12 cellular contexts compared by ENCODE assay signal in genomic region chr1:77757066-77757584, GRCh38. TPM values are rescaled to one million over a fixed set of nuclear protein-coding genes. Genes with fewer than 3 reads are reported as not detected.
DNase-seq lines count a peak whose midpoint lies in the region; ATAC-seq, FAIRE-seq and TF ChIP-seq lines count a peak whose summit lies in the region.
"Had no signal": no experiment of that assay in that cellular context is flagged by ENCODE, and none has a peak within 500 bp of the region (broad histone marks: within the 10 kb centered on the region; RNA-seq: fewer than 3 reads in every experiment).

No MANE protein-coding gene starts in this region.

- peak overlapping the region; percentile 88 for H3K4me2 ChIP-seq in A549
- peak overlapping the region; percentile 74; the same call in 1 of the 2 replicates for H3K4me2 ChIP-seq in HCT116 (ENCODE audit: low read length)

- H3K4me1 Mint-ChIP-seq in activated naive CD8-positive, alpha-beta T cell treated with anti-CD3 and anti-CD28 coated beads, Interleukin-2, amount 50 U/mL, for 24 hours: peaks cover 51% of the 10 kb centered on the region

- DNase-seq in A549 (ENCODE audit: low read depth in 1 of 2, low spot score in 1 of 2) (no peak), HCT116 (ENCODE audit: low read depth, low spot score) (no peak), NCI-H1417 treated with DMSO at 0.1 percent for 48 hours (lab: John Stamatoyannopoulos, UW) (no peak), esophagus squamous epithelium (lab: John Stamatoyannopoulos, UW) (no peak), left cardiac atrium (no peak)
- DNase-seq in activated naive CD8-positive, alpha-beta T cell treated with anti-CD3 and anti-CD28 coated beads, Interleukin-2, amount 50 U/mL, for 24 hours: no peak
- DNase-seq: activated CD4-positive, alpha-beta memory T cell treated with anti-CD3 and anti-CD28 coated beads, Interleukin-2, amount 10 ng/mL, durations not matched to agents 7 days and 5 days had no signal

- H3K36me3 Mint-ChIP-seq in activated naive CD8-positive, alpha-beta T cell treated with anti-CD3 and anti-CD28 coated beads, Interleukin-2, amount 50 U/mL, for 24 hours (ENCODE audit: low read depth): no peaks in the 10 kb centered on the region
- H3K36me3 Mint-ChIP-seq: stimulated activated memory B cell treated with anti-CD40 and anti-IgM and Interleukin-4, amounts not matched to agents 10 μg/mL and 1 μg/mL and 100 μg/mL, for 72 hours had no signal

- H2AFZ ChIP-seq in HCT116 (ENCODE audit: low read depth, low read length, poor library complexity, severe bottlenecking): no peak overlapping the region

- H3K36me3 ChIP-seq in HCT116 (ENCODE audit: control insufficient read depth in 1 of 2, insufficient read depth in 2 of 2, low read length in 2 of 2) (no peaks in the 10 kb centered on the region), muscle layer of duodenum (ENCODE audit: control insufficient read depth in 1 of 2, insufficient read depth in 2 of 2, low read length in 2 of 2) (no peaks in the 10 kb centered on the region), esophagus squamous epithelium (no peaks in the 10 kb centered on the region)

- RAD21 ChIA-PET in HCT116 (lab: Charles Lee; ENCODE audit: low non-redundant PET in 1 of 2, low total read pairs in 2 of 2, uncharacterized antibody in 2 of 2, unreplicated experiment in 2 of 2): no interaction called here

- no peak overlapping the region for H3K4me3 ChIP-seq in A549
- no peak overlapping the region for H3K4me3 ChIP-seq in HCT116 (replicated peaks in 1 of 2; ENCODE audit: low read depth in 1 of 2, low read length in 2 of 2)
- no peak overlapping the region for H3K4me3 ChIP-seq in muscle layer of duodenum (ENCODE audit: low read depth in 1 of 2, low read length in 2 of 2)
- H3K4me3 ChIP-seq in esophagus squamous epithelium: peak overlapping the region in 1 of 4 donors; percentile 85
- H3K4me3 ChIP-seq: lung had no signal

- WGBS in A549 (ENCODE audit: missing lambda C conversion rate): 77% methylated on average over 1 of the region's 1 CpG
- WGBS in esophagus squamous epithelium, 2 donors: 21 to 42% methylated on average over 1 of the region's 1 CpG

- no peak overlapping the region for H3K9ac ChIP-seq in HCT116 (ENCODE audit: low read length)

- no peaks in the 10 kb centered on the region for H3K27me3 Mint-ChIP-seq in activated naive CD8-positive, alpha-beta T cell treated with anti-CD3 and anti-CD28 coated beads, Interleukin-2, amount 50 U/mL, for 24 hours
- H3K27me3 Mint-ChIP-seq: activated CD4-positive, alpha-beta memory T cell treated with anti-CD3 and anti-CD28 coated beads, Interleukin-2, amount 10 ng/mL, durations not matched to agents 7 days and 5 days; stimulated activated memory B cell treated with anti-CD40 and anti-IgM and Interleukin-4, amounts not matched to agents 10 μg/mL and 1 μg/mL and 100 μg/mL, for 72 hours had no signal

- no TSS peak for BruUV-seq in HCT116 (replicated peaks; lab: Mats Ljungman, UMichigan)

- peak overlapping the region; percentile 91 for H3K4me3 Mint-ChIP-seq in activated naive CD8-positive, alpha-beta T cell treated with anti-CD3 and anti-CD28 coated beads, Interleukin-2, amount 50 U/mL, for 24 hours
- H3K4me3 Mint-ChIP-seq: stimulated activated memory B cell treated with anti-CD40 and anti-IgM and Interleukin-4, amounts not matched to agents 10 μg/mL and 1 μg/mL and 100 μg/mL, for 72 hours had no signal

- no peaks in the 10 kb centered on the region for H3K9me2 ChIP-seq in HCT116 (ENCODE audit: insufficient read depth)

- intact Hi-C loops in HCT116 (cut with micrococcal nuclease) (no loop called here), esophagus squamous epithelium (cut with DNase I) (no loop called here), left cardiac atrium (cut with DNase I) (no loop called here)

- no peaks in the 10 kb centered on the region for H3K9me3 Mint-ChIP-seq in activated naive CD8-positive, alpha-beta T cell treated with anti-CD3 and anti-CD28 coated beads, Interleukin-2, amount 50 U/mL, for 24 hours
- H3K9me3 Mint-ChIP-seq: activated CD4-positive, alpha-beta memory T cell treated with anti-CD3 and anti-CD28 coated beads, Interleukin-2, amount 10 ng/mL, durations not matched to agents 7 days and 5 days; stimulated activated memory B cell treated with anti-CD40 and anti-IgM and Interleukin-4, amounts not matched to agents 10 μg/mL and 1 μg/mL and 100 μg/mL, for 72 hours had no signal

- no peaks in the 10 kb centered on the region for H3K27me3 ChIP-seq in HCT116 (ENCODE audit: insufficient read depth, low read length)
- no peaks in the 10 kb centered on the region for H3K27me3 ChIP-seq in muscle layer of duodenum (ENCODE audit: low read depth, low read length)
- no peaks in the 10 kb centered on the region for H3K27me3 ChIP-seq in esophagus squamous epithelium

- TF ChIP-seq CTCF in A549 (IDR thresholded peaks at IDR 0.05) (no peak), HCT116 (IDR thresholded peaks at IDR 0.05 in 2 of 3, conservative IDR thresholded peaks at IDR 0.05 in 1 of 3; ENCODE audit: borderline replicate concordance in 1 of 3, insufficient read depth in 1 of 3, low read depth in 2 of 3, low read length in 2 of 3) (no peak), esophagus squamous epithelium (IDR thresholded peaks at IDR 0.05) (no peak)

- no peak overlapping the region for H3K27ac ChIP-seq in A549
- H3K27ac ChIP-seq in HCT116 (ENCODE audit: low read depth, low read length): no peak overlapping the region
- peak overlapping the region; percentile 10 for H3K27ac ChIP-seq in muscle layer of duodenum (ENCODE audit: low read length)
- peak overlapping the region in 2 of 4 donors; percentile 23 to 89 for H3K27ac ChIP-seq in esophagus squamous epithelium

- FAIRE-seq in A549 (lab: Jason Lieb, UNC): no peak
- FAIRE-seq: frontal cortex had no signal

- POLR2A ChIA-PET in A549 (lab: Yijun Ruan, JAX): interaction anchor here (0.9 kb wide), 1 partner anchor 22 kb away, joined by 8 read pairs; the partner anchor contains the start of gene MIGA1
- POLR2A ChIA-PET in HCT116 (lab: Charles Lee): interaction anchor here (0.6 to 1.0 kb wide), 2 partner anchors 22 to 52 kb away, joined by 3 to 4 read pairs; partner anchors contain the start of gene MIGA1

- no peak for TF ChIP-seq EP300 in A549 (IDR thresholded peaks at IDR 0.05)

- H3K79me2 ChIP-seq in HCT116 (ENCODE audit: insufficient read depth, low read length): peaks cover 74% of the 10 kb centered on the region

- CTCF ChIA-PET in A549 (lab: Yijun Ruan, JAX) (no interaction called here), HCT116 (lab: Charles Lee) (no interaction called here)

- no peak for TF ChIP-seq POLR2A in A549 (IDR thresholded peaks at IDR 0.05; ENCODE audit: low read length)
- TF ChIP-seq POLR2A in HCT116 (IDR thresholded peaks at IDR 0.05; ENCODE audit: borderline replicate concordance, extremely low read depth, insufficient read depth, insufficient read length): no peak
- TF ChIP-seq POLR2A in esophagus squamous epithelium (IDR thresholded peaks at IDR 0.05): no peak

- no peaks in the 10 kb centered on the region for H4K20me1 ChIP-seq in HCT116 (ENCODE audit: insufficient read depth)

- TF ChIP-seq RAD21 in A549 (conservative IDR thresholded peaks at IDR 0.05 in 1 of 2, IDR thresholded peaks at IDR 0.05 in 1 of 2) (no peak), HCT116 (IDR thresholded peaks at IDR 0.05; ENCODE audit: low read depth) (no peak)

- H3K4me1 ChIP-seq in A549 (peaks cover 23% of the 10 kb centered on the region), HCT116 (ENCODE audit: control insufficient read depth in 1 of 2, insufficient read depth in 2 of 2, low read length in 2 of 2) (peaks cover 6 to 19% of the 10 kb centered on the region in 2 experiments), muscle layer of duodenum (ENCODE audit: control insufficient read depth in 1 of 2, insufficient read depth in 2 of 2, low read length in 2 of 2) (peaks cover 0 to 19% of the 10 kb centered on the region in 2 donors), esophagus squamous epithelium (peaks cover 8 to 56% (median 13%) of the 10 kb centered on the region in 3 donors)

- no peaks in the 10 kb centered on the region for H3K9me3 ChIP-seq in A549
- H3K9me3 ChIP-seq in HCT116 (ENCODE audit: control insufficient read depth in 1 of 2, insufficient read depth in 1 of 2, low read depth in 1 of 2, low read length in 2 of 2): no peaks in the 10 kb centered on the region
- H3K9me3 ChIP-seq in muscle layer of duodenum (ENCODE audit: control insufficient read depth in 1 of 2, low read length in 2 of 2): no peaks in the 10 kb centered on the region
- no peaks in the 10 kb centered on the region for H3K9me3 ChIP-seq in esophagus squamous epithelium

- ATAC-seq in A549 (no peak), HCT116 (no peak), HG03039 (IDR thresholded peaks at IDR 0.05; ENCODE audit: unreplicated experiment) (no peak), left cardiac atrium (no peak)
- ATAC-seq in activated naive CD8-positive, alpha-beta T cell treated with anti-CD3 and anti-CD28 coated beads, Interleukin-2, amount 50 U/mL, for 24 hours: no peak
- ATAC-seq: stimulated activated memory B cell treated with anti-CD40 and anti-IgM and Interleukin-4, amounts not matched to agents 10 μg/mL and 1 μg/mL and 100 μg/mL, for 72 hours had no signal

- H3K27ac Mint-ChIP-seq in activated naive CD8-positive, alpha-beta T cell treated with anti-CD3 and anti-CD28 coated beads, Interleukin-2, amount 50 U/mL, for 24 hours: peak overlapping the region; percentile 1
- H3K27ac Mint-ChIP-seq: activated CD4-positive, alpha-beta memory T cell treated with anti-CD3 and anti-CD28 coated beads, Interleukin-2, amount 10 ng/mL, durations not matched to agents 7 days and 5 days had no signal

TF ChIP-seq in A549, 52 proteins besides CTCF, POLR2A, EP300 and RAD21 (continues in another document):
- TF ChIP-seq CEBPB (IDR thresholded peaks at IDR 0.05): no peak

RNA-seq across cellular contexts. Expression of gene USP33, which starts 2.5 kb away (rescaled TPM):
- polyA plus RNA-seq in A549 (2011; rRNA removed) (45.5 and 49.5 TPM in 2 replicates), A549 (2017; fragmentation: RNase III; extraction: RNeasy Plus Mini Kit Qiagen cat#74134 plus additional on column Dnase treatment) (22.0 to 22.9 TPM (median 22.1 TPM) in 3 replicates)
- 9.1 and 10.9 TPM in 2 replicates for polyA plus RNA-seq in A549 (2012; cell fraction: cytosol; rRNA removed)
- 9.5 and 17.4 TPM in 2 replicates for polyA plus RNA-seq in A549 (2012; cell fraction: nucleus; rRNA removed)
- polyA minus RNA-seq in A549 (2011; rRNA and poly(A)+ RNA removed): 13.8 and 14.4 TPM in 2 replicates
- total RNA-seq in HCT116 (2021; ENCODE audit: unreplicated experiment) (46.1 TPM), esophagus squamous epithelium (10 to 100 TPM; 20.2 to 61.6 (median 34.3) TPM), left cardiac atrium (10 to 100 TPM; 32.5 to 36.1 TPM)
- 12.4 and 15.2 TPM in 2 replicates for polyA plus RNA-seq in HCT116 (2012)

RNA-seq across cellular contexts. Expression of gene MIGA1, which starts 22.3 kb away (rescaled TPM):
- 7.4 and 8.2 TPM in 2 replicates for polyA plus RNA-seq in A549 (2011; rRNA removed)
- 1.3 and 1.7 TPM in 2 replicates for polyA plus RNA-seq in A549 (2012; cell fraction: cytosol; rRNA removed)
- polyA plus RNA-seq in A549 (2012; cell fraction: nucleus; rRNA removed): 0.88 and 1.2 TPM in 2 replicates
- polyA plus RNA-seq in A549 (2017; fragmentation: RNase III; extraction: RNeasy Plus Mini Kit Qiagen cat#74134 plus additional on column Dnase treatment): 6.1 to 6.5 TPM (median 6.2 TPM) in 3 replicates
- 5.9 and 6.1 TPM in 2 replicates for polyA minus RNA-seq in A549 (2011; rRNA and poly(A)+ RNA removed)
- total RNA-seq in HCT116 (2021; ENCODE audit: unreplicated experiment): 9.6 TPM
- 2.7 and 3.0 TPM in 2 replicates for polyA plus RNA-seq in HCT116 (2012)
- 10 to 100 TPM in 1 of 4 donors, 1 to 10 TPM in 3; 3.8 to 12.6 (median 7.5) TPM for total RNA-seq in esophagus squamous epithelium
- 10 to 100 TPM; 11.1 to 13.9 TPM for total RNA-seq in left cardiac atrium
